8 cellular contexts compared by ENCODE assay signal in genomic region chr10:48063925-48064625, GRCh38.
A peak's percentile ranks its signal among the peaks of the same experiment; 100 is the strongest.
DNase-seq lines count a peak whose midpoint lies in the region; ATAC-seq and TF ChIP-seq lines count a peak whose summit lies in the region.
"Not testable (repeated sequence)": the region's sequence is repeated elsewhere in the genome, so short reads cannot be mapped to it uniquely, and the experiment has no call there.

No MANE protein-coding gene starts in this region.

- not testable (repeated sequence) for H3K9me3 Mint-ChIP-seq in activated T-cell treated with anti-CD3 and anti-CD28 coated beads, Interleukin-2, amount 50 U/mL, for 72 hours

- not testable (repeated sequence) for H3K9me3 ChIP-seq in gastrocnemius medialis

- DNase-seq in activated T-cell treated with anti-CD3 and anti-CD28 coated beads, Interleukin-2, amount 50 U/mL, for 72 hours; left ventricle myocardium superior; gastrocnemius medialis: not testable (repeated sequence)

- H3K36me3 ChIP-seq in gastrocnemius medialis = not testable (repeated sequence)

- peak; percentile 83 for ATAC-seq in GM18505 (IDR thresholded peaks at IDR 0.05; ENCODE audit: unreplicated experiment)
- ATAC-seq in GM19395 (IDR thresholded peaks at IDR 0.05; ENCODE audit: unreplicated experiment) = peak; percentile 71
- ATAC-seq in GM21786 (IDR thresholded peaks at IDR 0.05; ENCODE audit: unreplicated experiment) = peak; percentile 97
- ATAC-seq in HG03039 (IDR thresholded peaks at IDR 0.05; ENCODE audit: unreplicated experiment) = peak; percentile 83
- ATAC-seq in HG03520 (IDR thresholded peaks at IDR 0.05; ENCODE audit: unreplicated experiment) = peak; percentile 94
- ATAC-seq in activated T-cell treated with anti-CD3 and anti-CD28 coated beads, Interleukin-2, amount 50 U/mL, for 72 hours (replicated peaks in 1 of 2) = peak; percentile 95 to 96
- peak; percentile 96 for ATAC-seq in left ventricle myocardium superior
- peak; percentile 73 to 90 for ATAC-seq in gastrocnemius medialis

- H3K27ac ChIP-seq in gastrocnemius medialis = not testable (repeated sequence)

- H3K4me3 ChIP-seq in gastrocnemius medialis = not testable (repeated sequence)

- H3K4me1 ChIP-seq in gastrocnemius medialis = not testable (repeated sequence)

- not testable (repeated sequence) for TF ChIP-seq POLR2A in GM18505 (IDR thresholded peaks at IDR 0.05; ENCODE audit: borderline replicate concordance, extremely low read depth, insufficient read depth, insufficient read length); gastrocnemius medialis (IDR thresholded peaks at IDR 0.05)

- not testable (repeated sequence) for H3K27me3 ChIP-seq in gastrocnemius medialis

- H3K36me3 Mint-ChIP-seq in activated T-cell treated with anti-CD3 and anti-CD28 coated beads, Interleukin-2, amount 50 U/mL, for 72 hours (ENCODE audit: insufficient read depth in 2 of 2) = not testable (repeated sequence)

- H3K4me3 Mint-ChIP-seq in activated T-cell treated with anti-CD3 and anti-CD28 coated beads, Interleukin-2, amount 50 U/mL, for 72 hours = not testable (repeated sequence)

- not testable (repeated sequence) for H3K4me1 Mint-ChIP-seq in activated T-cell treated with anti-CD3 and anti-CD28 coated beads, Interleukin-2, amount 50 U/mL, for 72 hours (ENCODE audit: low read depth)

- in situ Hi-C loops in gastrocnemius medialis (cut with MboI; ENCODE audit: low sequenced_read_pairs in 4 of 4) = not testable (repeated sequence)

- not testable (repeated sequence) for H3K27ac Mint-ChIP-seq in activated T-cell treated with anti-CD3 and anti-CD28 coated beads, Interleukin-2, amount 50 U/mL, for 72 hours

- intact Hi-C loops in left ventricle myocardium superior (cut with micrococcal nuclease); gastrocnemius medialis (cut with DNase I; ENCODE audit: low total_unique reads): not testable (repeated sequence)

- not testable (repeated sequence) for H3K27me3 Mint-ChIP-seq in activated T-cell treated with anti-CD3 and anti-CD28 coated beads, Interleukin-2, amount 50 U/mL, for 72 hours (ENCODE audit: low read depth)

- not testable (repeated sequence) for TF ChIP-seq CTCF in gastrocnemius medialis (IDR thresholded peaks at IDR 0.05 in 4 of 5, conservative IDR thresholded peaks at IDR 0.05 in 1 of 5)
